26 cellular contexts compared by ENCODE assay signal in genomic region chr20:36672991-36673390, GRCh38. TPM values are rescaled to one million over a fixed set of nuclear protein-coding genes. Genes with fewer than 3 reads are reported as not detected.
"Had no signal": no experiment of that assay in that cellular context is flagged by ENCODE, and none has a peak within 500 bp of the region (broad histone marks: within the 10 kb centered on the region; RNA-seq: fewer than 3 reads in every experiment).

No MANE protein-coding gene starts in this region.

- H2AFZ ChIP-seq: hepatocyte had no signal

- H3K27me3 ChIP-seq: dorsolateral prefrontal cortex, esophagus muscularis mucosa, foreskin keratinocyte, gastroesophageal sphincter, heart left ventricle, hepatocyte, left lung had no signal

- H3K4me1 ChIP-seq: esophagus muscularis mucosa, foreskin keratinocyte, gastroesophageal sphincter, heart left ventricle, left lung, lower lobe of right lung had no signal

- ATAC-seq: foreskin keratinocyte; gastroesophageal sphincter; heart left ventricle; left cardiac atrium; left lung; left ventricle myocardium superior; lower lobe of right lung; mucosa of descending colon; naive thymus-derived CD8-positive, alpha-beta T cell had no signal

- H3K4me3 ChIP-seq: coronary artery, dorsolateral prefrontal cortex, esophagus muscularis mucosa, gastroesophageal sphincter, heart left ventricle, hepatocyte, left lung, lower lobe of right lung, mucosa of descending colon had no signal

- H3K4me2 ChIP-seq: hepatocyte had no signal

- H3K9me3 ChIP-seq: esophagus muscularis mucosa, gastroesophageal sphincter, heart left ventricle, left lung, lower lobe of right lung, mucosa of descending colon had no signal

- H3K27ac ChIP-seq: coronary artery, dorsolateral prefrontal cortex, esophagus muscularis mucosa, foreskin keratinocyte, gastroesophageal sphincter, heart left ventricle, left lung, lower lobe of right lung had no signal

- DNase-seq: dermis blood vessel endothelial cell; dorsolateral prefrontal cortex; effector CD4-positive, alpha-beta T cell; effector memory CD4-positive, alpha-beta T cell; foreskin keratinocyte; heart left ventricle; hypothalamus; immature natural killer cell; left cardiac atrium; left lung; left ventricle myocardium superior; lower lobe of right lung; mesendoderm; midbrain; mucosa of descending colon; naive B cell; naive thymus-derived CD8-positive, alpha-beta T cell had no signal

RNA-seq across cellular contexts. Expression of gene SLA2, which starts 27.0 kb away (rescaled TPM):
- total RNA-seq: dermis blood vessel endothelial cell, endothelial cell of umbilical vein, epithelial cell of proximal tubule, fibroblast of lung, foreskin keratinocyte, hepatocyte, lung microvascular endothelial cell, myocyte had no signal
- polyA plus RNA-seq: endothelial cell of umbilical vein, fibroblast of lung, hepatocyte had no signal
